In the genomic region with DNA sequence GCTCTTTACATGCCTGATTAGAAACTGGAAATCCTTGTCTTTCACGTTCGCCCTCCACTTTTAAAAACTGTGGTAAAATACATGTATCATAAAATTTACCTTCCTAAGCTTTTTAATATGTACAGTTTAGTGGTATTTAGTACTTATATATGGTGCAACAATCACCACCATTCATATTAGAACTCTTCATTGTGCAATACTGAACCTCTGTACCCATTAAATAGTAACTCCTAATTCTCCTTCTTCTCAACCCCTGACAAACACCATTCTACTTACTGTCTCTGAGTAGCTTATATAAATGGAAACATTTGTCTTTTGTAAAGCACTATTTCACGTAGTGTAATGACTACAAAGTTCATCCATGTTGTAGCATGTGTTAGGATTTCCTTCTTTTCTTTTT, we compare ENCODE assay signal across 31 cellular contexts. TPM values are rescaled to one million over a fixed set of nuclear protein-coding genes. Genes with fewer than 3 reads are reported as not detected.
A peak's percentile ranks its signal among the peaks of the same experiment; 100 is the strongest.
DNase-seq lines count a peak whose midpoint lies in the region; ATAC-seq and TF ChIP-seq lines count a peak whose summit lies in the region.
"Had no signal": no experiment of that assay in that cellular context is flagged by ENCODE, and none has a peak within 500 bp of the region (broad histone marks: within the 10 kb centered on the region; RNA-seq: fewer than 3 reads in every experiment).

No MANE protein-coding gene starts in this region.

- no peaks in the 10 kb centered on the region for H3K27me3 ChIP-seq in endodermal cell (ENCODE audit: control insufficient read depth, insufficient read depth, low read length, poor library complexity, severe bottlenecking)
- H3K27me3 ChIP-seq: pancreas, Peyer's patch, right atrium auricular region, upper lobe of left lung had no signal

- in situ Hi-C loops in KBM-7 (cut with MboI; ENCODE audit: low pct_unique_long_range_greater_than_20kb, low sequenced_read_pairs), result no loop called here

- no peak overlapping the region for H3K27ac ChIP-seq in endodermal cell (ENCODE audit: low read depth, low read length)
- H3K27ac ChIP-seq: lower lobe of right lung, pancreas, Peyer's patch, right atrium auricular region, upper lobe of left lung had no signal

- H3K27ac Mint-ChIP-seq in activated CD8-positive, alpha-beta memory T cell treated with anti-CD3 and anti-CD28 coated beads, Interleukin-2, amount 10 ng/mL, durations not matched to agents 7 days and 5 days, result peak overlapping the region; percentile 62
- peak overlapping the region; percentile 16 for H3K27ac Mint-ChIP-seq in activated CD4-positive, alpha-beta memory T cell treated with anti-CD3 and anti-CD28 coated beads, Interleukin-2, amount 10 ng/mL, durations not matched to agents 7 days and 5 days
- peak overlapping the region; percentile 91 for H3K27ac Mint-ChIP-seq in endodermal cell
- H3K27ac Mint-ChIP-seq: activated naive CD8-positive, alpha-beta T cell had no signal

- peak overlapping the region; percentile 71 for H3K4me3 ChIP-seq in endodermal cell (ENCODE audit: low read length)
- H3K4me3 ChIP-seq: lower lobe of right lung, mucosa of descending colon, pancreas, Peyer's patch, right atrium auricular region, upper lobe of left lung had no signal

- POLR2A ChIA-PET in activated CD4-positive, alpha-beta memory T cell treated with anti-CD3 and anti-CD28 coated beads, Interleukin-2, amount 10 ng/mL, durations not matched to agents 7 days and 5 days (lab: Charles Lee), result interaction anchor here (1.0 kb wide), 1 partner anchor 16 kb away, joined by 4 read pairs; no protein-coding TSS in a partner anchor

- peaks cover 2% of the 10 kb centered on the region for H3K36me3 Mint-ChIP-seq in activated CD8-positive, alpha-beta memory T cell treated with anti-CD3 and anti-CD28 coated beads, Interleukin-2, amount 10 ng/mL, durations not matched to agents 7 days and 5 days
- no peaks in the 10 kb centered on the region for H3K36me3 Mint-ChIP-seq in activated CD4-positive, alpha-beta memory T cell treated with anti-CD3 and anti-CD28 coated beads, Interleukin-2, amount 10 ng/mL, durations not matched to agents 7 days and 5 days (ENCODE audit: low read depth)
- H3K36me3 Mint-ChIP-seq in endodermal cell (ENCODE audit: low read depth), result no peaks in the 10 kb centered on the region

- WGBS in endodermal cell (ENCODE audit: insufficient coverage in 1 of 2, insufficient read length in 1 of 2), 2 experiments, result 83% methylated on average over 3 of the region's 3 CpGs; no CpG with 5 or more reads in 1 of the 2 experiments

- no peaks in the 10 kb centered on the region for H3K36me3 ChIP-seq in endodermal cell (ENCODE audit: control insufficient read depth, insufficient read depth, low read length)
- H3K36me3 ChIP-seq: lower lobe of right lung, pancreas, Peyer's patch, right atrium auricular region, upper lobe of left lung had no signal

- no peak for DNase-seq in activated CD8-positive, alpha-beta memory T cell treated with anti-CD3 and anti-CD28 coated beads, Interleukin-2, amount 10 ng/mL, durations not matched to agents 7 days and 5 days
- no peak for DNase-seq in activated CD8-positive, alpha-beta memory T cell treated with anti-CD3 and anti-CD28 coated beads for 24 hours
- DNase-seq in KBM-7, result peak; percentile 11
- DNase-seq in activated CD4-positive, alpha-beta memory T cell treated with anti-CD3 and anti-CD28 coated beads, Interleukin-2, amount 10 ng/mL, durations not matched to agents 7 days and 5 days, result no peak
- no peak for DNase-seq in endodermal cell
- no peak for DNase-seq in KG1 (lab: John Stamatoyannopoulos, UW)
- DNase-seq: caudate nucleus; COR-L47; foreskin fibroblast; HCEC 1CT; head of caudate nucleus; Karpas-422; kidney glomerular epithelial cell; lower lobe of right lung; mucosa of descending colon; NCI-H1092 treated with DMSO at 0.1 percent for 48 hours; NCI-H187 treated with DMSO at 0.1 percent for 48 hours; NCI-H524 treated with DMSO at 0.1 percent for 48 hours; pancreas; Peyer's patch; SHP77 treated with DMSO at 0.1 percent for 48 hours; stimulated activated CD4-positive, alpha-beta T cell treated with anti-CD3 and anti-CD28 coated beads, Interleukin-2, amount 100 ng/mL, for 48 hours; upper lobe of left lung had no signal

- peaks cover 33% of the 10 kb centered on the region for H3K4me1 Mint-ChIP-seq in activated CD8-positive, alpha-beta memory T cell treated with anti-CD3 and anti-CD28 coated beads, Interleukin-2, amount 10 ng/mL, durations not matched to agents 7 days and 5 days
- H3K4me1 Mint-ChIP-seq in activated CD4-positive, alpha-beta memory T cell treated with anti-CD3 and anti-CD28 coated beads, Interleukin-2, amount 10 ng/mL, durations not matched to agents 7 days and 5 days, result peaks cover 23% of the 10 kb centered on the region
- H3K4me1 Mint-ChIP-seq in endodermal cell, result peaks cover 12% of the 10 kb centered on the region

- H3K9me3 Mint-ChIP-seq in activated CD8-positive, alpha-beta memory T cell treated with anti-CD3 and anti-CD28 coated beads, Interleukin-2, amount 10 ng/mL, durations not matched to agents 7 days and 5 days (ENCODE audit: low read depth), result no peaks in the 10 kb centered on the region
- H3K9me3 Mint-ChIP-seq in activated CD4-positive, alpha-beta memory T cell treated with anti-CD3 and anti-CD28 coated beads, Interleukin-2, amount 10 ng/mL, durations not matched to agents 7 days and 5 days, result no peaks in the 10 kb centered on the region
- no peaks in the 10 kb centered on the region for H3K9me3 Mint-ChIP-seq in endodermal cell

- H3K9ac ChIP-seq in endodermal cell (ENCODE audit: extremely low read depth, low read length, poor library complexity, severe bottlenecking), result no peak overlapping the region

- H3K4me3 Mint-ChIP-seq in activated CD8-positive, alpha-beta memory T cell treated with anti-CD3 and anti-CD28 coated beads, Interleukin-2, amount 10 ng/mL, durations not matched to agents 7 days and 5 days, result peak overlapping the region; percentile 55
- H3K4me3 Mint-ChIP-seq in activated CD4-positive, alpha-beta memory T cell treated with anti-CD3 and anti-CD28 coated beads, Interleukin-2, amount 10 ng/mL, durations not matched to agents 7 days and 5 days, result no peak overlapping the region
- peak overlapping the region; percentile 34 for H3K4me3 Mint-ChIP-seq in endodermal cell
- H3K4me3 Mint-ChIP-seq: activated naive CD8-positive, alpha-beta T cell had no signal

- no peak for ATAC-seq in activated CD8-positive, alpha-beta memory T cell treated with anti-CD3 and anti-CD28 coated beads, Interleukin-2, amount 10 ng/mL, durations not matched to agents 7 days and 5 days
- ATAC-seq in HG03442 (IDR thresholded peaks at IDR 0.05; ENCODE audit: unreplicated experiment), result no peak
- ATAC-seq in GM19463 (IDR thresholded peaks at IDR 0.05; ENCODE audit: unreplicated experiment), result no peak
- ATAC-seq: esophagus mucosa, lower lobe of right lung, mucosa of descending colon, pancreas had no signal

- peaks cover 5% of the 10 kb centered on the region for H3K9me3 ChIP-seq in endodermal cell (ENCODE audit: control insufficient read depth, low read length)
- H3K9me3 ChIP-seq: lower lobe of right lung, mucosa of descending colon, pancreas, Peyer's patch, right atrium auricular region, upper lobe of left lung had no signal

- peaks cover 33% of the 10 kb centered on the region for H3K27me3 Mint-ChIP-seq in activated CD8-positive, alpha-beta memory T cell treated with anti-CD3 and anti-CD28 coated beads, Interleukin-2, amount 10 ng/mL, durations not matched to agents 7 days and 5 days
- H3K27me3 Mint-ChIP-seq in activated CD4-positive, alpha-beta memory T cell treated with anti-CD3 and anti-CD28 coated beads, Interleukin-2, amount 10 ng/mL, durations not matched to agents 7 days and 5 days, result peaks cover 27% of the 10 kb centered on the region
- H3K27me3 Mint-ChIP-seq in endodermal cell (ENCODE audit: insufficient read depth), result peaks cover 3% of the 10 kb centered on the region

- TF ChIP-seq CTCF in endodermal cell (conservative IDR thresholded peaks at IDR 0.05), result no peak

- CTCF ChIA-PET in activated CD8-positive, alpha-beta memory T cell treated with anti-CD3 and anti-CD28 coated beads, Interleukin-2, amount 10 ng/mL, durations not matched to agents 7 days and 5 days (lab: Charles Lee), result interaction anchor here (0.8 to 3.4 kb wide), 7 partner anchors 11 to 233 kb away, joined by 3 to 16 read pairs (median 4); no protein-coding TSS in a partner anchor
- CTCF ChIA-PET in activated CD4-positive, alpha-beta memory T cell treated with anti-CD3 and anti-CD28 coated beads, Interleukin-2, amount 10 ng/mL, durations not matched to agents 7 days and 5 days (lab: Charles Lee), result interaction anchor here (0.6 to 3.0 kb wide), 2 partner anchors 16 to 49 kb away, joined by 4 to 15 read pairs; no protein-coding TSS in a partner anchor

- H3K4me1 ChIP-seq in endodermal cell (ENCODE audit: control insufficient read depth, insufficient read depth, low read length), result peaks cover 6% of the 10 kb centered on the region
- H3K4me1 ChIP-seq: lower lobe of right lung, pancreas, Peyer's patch, right atrium auricular region, upper lobe of left lung had no signal

RNA-seq across cellular contexts. Expression of a gene that starts 28.2 kb away (rescaled TPM):
- total RNA-seq in activated CD8-positive, alpha-beta memory T cell treated with anti-CD3 and anti-CD28 coated beads, Interleukin-2, amount 10 ng/mL, durations not matched to agents 7 days and 5 days, result under 1 TPM; 0.52 to 0.55 TPM
- total RNA-seq in activated CD4-positive, alpha-beta memory T cell treated with anti-CD3 and anti-CD28 coated beads, Interleukin-2, amount 10 ng/mL, durations not matched to agents 7 days and 5 days, result 1 to 10 TPM; 1.7 to 2.4 TPM
- 1 to 10 TPM; 3.9 to 7.4 TPM for total RNA-seq in endodermal cell
- 6.0 TPM for polyA plus RNA-seq in endodermal cell (2013, experiment 1 of 2)
- 4.7 TPM for polyA plus RNA-seq in endodermal cell (2013, experiment 2 of 2)
- total RNA-seq: HT-29 had no signal

RNA-seq across cellular contexts. Expression of a gene that starts 44.0 kb away (rescaled TPM):
- total RNA-seq in activated CD8-positive, alpha-beta memory T cell treated with anti-CD3 and anti-CD28 coated beads, Interleukin-2, amount 10 ng/mL, durations not matched to agents 7 days and 5 days, result not detected
- not detected for total RNA-seq in activated CD4-positive, alpha-beta memory T cell treated with anti-CD3 and anti-CD28 coated beads, Interleukin-2, amount 10 ng/mL, durations not matched to agents 7 days and 5 days
- not detected for total RNA-seq in endodermal cell
- not detected for polyA plus RNA-seq in endodermal cell (2013, experiment 1 of 2)
- not detected for polyA plus RNA-seq in endodermal cell (2013, experiment 2 of 2)
- total RNA-seq: esophagus mucosa, HT-29, lower lobe of right lung, mucosa of descending colon, pancreas, Peyer's patch, right atrium auricular region, upper lobe of left lung had no signal
- polyA plus RNA-seq: BJ, neural cell, pancreas had no signal

Comparison
In these comparisons a context has a peak if more than half of its experiments do, and no peak if none do; other contexts are left out.
1. H3K27ac Mint-ChIP-seq: peak in every context shown above with its lines; median percentile 91 in endodermal cell; 62 in activated CD8-positive, alpha-beta memory T cell treated with anti-CD3 and anti-CD28 coated beads, Interleukin-2, amount 10 ng/mL, durations not matched to agents 7 days and 5 days; 16 in activated CD4-positive, alpha-beta memory T cell treated with anti-CD3 and anti-CD28 coated beads, Interleukin-2, amount 10 ng/mL, durations not matched to agents 7 days and 5 days.